ENCODE assay signal across 2 cellular contexts in the genomic region with DNA sequence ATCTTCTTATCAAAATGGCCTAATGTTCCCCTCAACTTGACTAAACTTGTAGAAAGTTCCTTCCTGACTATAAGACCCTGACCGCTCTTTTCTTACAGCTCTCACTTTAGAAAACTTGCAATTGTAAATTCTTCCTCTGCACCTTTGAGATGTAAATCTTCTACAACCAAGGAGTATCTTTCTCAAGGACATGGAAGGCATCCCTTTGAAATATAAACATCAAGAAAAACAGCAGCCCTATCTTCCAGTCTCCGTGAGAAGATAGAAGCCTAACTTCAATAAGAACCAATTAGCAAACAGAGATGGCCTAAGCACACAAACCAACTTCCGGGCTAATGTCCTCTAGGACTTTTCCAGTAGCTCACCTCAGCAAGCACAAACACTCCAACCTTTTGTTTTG.
TF ChIP-seq lines count a peak whose summit lies in the region.

No MANE protein-coding gene starts in this region.

TF ChIP-seq in HepG2, 621 proteins besides CTCF, POLR2A, EP300 and RAD21 (continued from another document):
- TF ChIP-seq, protein P1, sequence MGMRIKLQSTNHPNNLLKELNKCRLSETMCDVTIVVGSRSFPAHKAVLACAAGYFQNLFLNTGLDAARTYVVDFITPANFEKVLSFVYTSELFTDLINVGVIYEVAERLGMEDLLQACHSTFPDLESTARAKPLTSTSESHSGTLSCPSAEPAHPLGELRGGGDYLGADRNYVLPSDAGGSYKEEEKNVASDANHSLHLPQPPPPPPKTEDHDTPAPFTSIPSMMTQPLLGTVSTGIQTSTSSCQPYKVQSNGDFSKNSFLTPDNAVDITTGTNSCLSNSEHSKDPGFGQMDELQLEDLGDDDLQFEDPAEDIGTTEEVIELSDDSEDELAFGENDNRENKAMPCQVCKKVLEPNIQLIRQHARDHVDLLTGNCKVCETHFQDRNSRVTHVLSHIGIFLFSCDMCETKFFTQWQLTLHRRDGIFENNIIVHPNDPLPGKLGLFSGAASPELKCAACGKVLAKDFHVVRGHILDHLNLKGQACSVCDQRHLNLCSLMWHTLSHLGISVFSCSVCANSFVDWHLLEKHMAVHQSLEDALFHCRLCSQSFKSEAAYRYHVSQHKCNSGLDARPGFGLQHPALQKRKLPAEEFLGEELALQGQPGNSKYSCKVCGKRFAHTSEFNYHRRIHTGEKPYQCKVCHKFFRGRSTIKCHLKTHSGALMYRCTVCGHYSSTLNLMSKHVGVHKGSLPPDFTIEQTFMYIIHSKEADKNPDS (CRISPR knock-in tag; IDR thresholded peaks at IDR 0.05) = no peak
- TF ChIP-seq SOX13 (IDR thresholded peaks at IDR 0.05) = no peak
- TF ChIP-seq SOX13 (CRISPR knock-in tag; conservative IDR thresholded peaks at IDR 0.05 in 1 of 2, IDR thresholded peaks at IDR 0.05 in 1 of 2) = 0 out of 4 replicates have a peak, but pooled peaks of 1 of the 2 experiments have one; percentile 9

TF ChIP-seq in GM23338, 12 proteins besides CTCF, POLR2A, EP300 and RAD21:
- TF ChIP-seq REST (IDR thresholded peaks at IDR 0.05; ENCODE audit: unreplicated experiment) (no peak), CREB1 (CRISPR knock-in tag; IDR thresholded peaks at IDR 0.05; ENCODE audit: low read depth) (no peak), STAT1 (IDR thresholded peaks at IDR 0.05; ENCODE audit: unreplicated experiment) (no peak)
